In the genomic region with DNA sequence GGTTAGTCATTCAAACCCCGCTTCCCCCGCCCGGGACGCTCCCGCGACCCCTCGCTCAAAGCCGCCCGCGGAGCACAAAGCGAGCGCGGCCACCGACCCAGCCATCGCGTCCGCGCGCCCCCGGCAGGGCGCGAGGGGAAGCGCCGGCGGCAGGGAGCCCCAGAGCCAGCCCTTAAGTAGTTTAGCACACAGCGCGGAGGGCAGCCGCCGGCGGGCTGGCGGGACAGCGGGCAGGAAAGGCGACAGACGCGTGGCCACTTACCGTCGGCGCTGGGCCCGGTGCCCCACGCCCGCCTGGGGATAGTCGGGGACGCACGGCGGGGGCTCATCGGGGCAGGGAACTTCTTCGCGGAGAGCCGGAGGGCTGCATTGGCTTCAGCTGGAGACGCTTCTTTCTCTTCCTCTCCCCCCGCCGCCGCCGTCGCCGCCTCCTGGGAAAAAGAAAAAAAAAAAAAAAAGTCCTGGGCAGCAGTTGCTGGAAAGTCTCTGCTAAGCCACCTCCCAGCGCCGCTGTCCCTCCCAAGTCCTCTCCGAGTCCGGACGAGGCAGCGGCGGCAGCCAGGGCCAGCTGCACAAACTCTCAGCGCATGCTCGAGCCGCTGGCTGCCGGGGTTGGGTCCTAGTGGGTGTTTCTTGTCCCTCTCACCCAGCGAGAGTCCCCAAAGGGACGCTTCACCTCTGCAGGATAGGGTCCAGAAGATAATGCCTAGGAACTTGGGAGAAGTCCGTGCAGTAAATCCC, we compare ENCODE assay signal across 8 cellular contexts. TPM values are rescaled to one million over a fixed set of nuclear protein-coding genes. Genes with fewer than 3 reads are reported as not detected.
A peak's percentile ranks its signal among the peaks of the same experiment; 100 is the strongest.
DNase-seq lines count a peak whose midpoint lies in the region; TF ChIP-seq lines count a peak whose summit lies in the region.

Gene TSPAN12 (minus strand): TSS at position 587 of the 741 bp plus-strand sequence. CDS start 1,381 bp downstream, outside the sequence.

- H3K9me3 ChIP-seq in ovary = no peaks in the 10 kb centered on the region

- DNase-seq in HCEC 1CT = peak; percentile 66
- peak; percentile 86 for DNase-seq in SK-N-DZ (ENCODE audit: low spot score)
- peak; percentile 35 for DNase-seq in amniotic epithelial cell (ENCODE audit: low read depth)
- DNase-seq in cardiac septum (ENCODE audit: low spot score) = peak; percentile 92
- DNase-seq in ovary = peak; percentile 32 to 74 (median 52)
- no peak for DNase-seq in UCSD-AML1 (lab: John Stamatoyannopoulos, UW; ENCODE audit: unreplicated experiment)

- TF ChIP-seq CTCF in GM12872 (IDR thresholded peaks at IDR 0.05; ENCODE audit: insufficient read depth, low read depth, low read length) (peak; percentile 70), LNCAP (IDR thresholded peaks at IDR 0.05) (peak; percentile 60), ovary (IDR thresholded peaks at IDR 0.05) (peak; percentile 23 to 47 (median 44))

- H3K27ac ChIP-seq in ovary = peak within 1 kb of the TSS; percentile 2 to 35

- no peaks in the 10 kb centered on the region for H3K27me3 ChIP-seq in ovary

- H3K4me1 ChIP-seq in ovary (ENCODE audit: insufficient read depth) = peaks cover 3% of the 10 kb centered on the region

- 0 to 1% (median 1%) methylated on average over 69 to 70 of the region's 70 CpGs for WGBS in ovary, 3 donors

- H3K4me3 ChIP-seq in ovary = peak within 1 kb of the TSS; percentile 69

- H3K36me3 ChIP-seq in ovary = no peaks in the 10 kb centered on the region

- intact Hi-C loops in cardiac septum (cut with DNase I) (loop anchor here (2.0 to 5.0 kb wide), 3 partner anchors 53 to 225 kb away; partner anchors contain the start of gene ING3), ovary (cut with DNase I) (no loop called here)

- no peak for TF ChIP-seq POLR2A in ovary (IDR thresholded peaks at IDR 0.05)

- TF ChIP-seq EP300 in ovary (IDR thresholded peaks at IDR 0.05) = no peak

RNA-seq across cellular contexts. Expression of gene TSPAN12, which starts in this region (rescaled TPM):
- polyA plus RNA-seq in SK-N-DZ (2014; cell fraction: cytosol; rRNA removed) = 7.4 and 8.3 TPM in 2 replicates
- 3.5 and 5.5 TPM in 2 replicates for polyA plus RNA-seq in SK-N-DZ (2014; cell fraction: nucleus; rRNA removed)
- total RNA-seq in cardiac septum (54.9 TPM), ovary (1 to 10 TPM in 5 of 7 donors, under 1 TPM in 2; 0.50 to 10.0 (median 3.6) TPM)
- 10 to 100 TPM in 1 of 2 donors, 1 to 10 TPM in 1; 4.2 to 58.0 TPM for polyA plus RNA-seq in ovary
